ENCODE assay signal across 29 cellular contexts in genomic region chr3:131341761-131342160, GRCh38.
"Had no signal": no experiment of that assay in that cellular context is flagged by ENCODE, and none has a peak within 500 bp of the region (broad histone marks: within the 10 kb centered on the region; RNA-seq: fewer than 3 reads in every experiment).

No MANE protein-coding gene starts in this region.

- DNase-seq: stimulated activated CD4-positive, alpha-beta T cell treated with anti-CD3 and anti-CD28 coated beads, Interleukin-2, amount 100 ng/mL, for 48 hours; stimulated activated CD4-positive, alpha-beta T cell treated with anti-CD3 and anti-CD28 coated beads, Interleukin-4, amount 100 ng/mL, for 1 hour; stimulated activated CD4-positive, alpha-beta T cell treated with anti-CD3 and anti-CD28 coated beads, Interleukin-4, amount 100 ng/mL, for 24 hours; stimulated activated CD4-positive, alpha-beta T cell treated with anti-CD3 and anti-CD28 coated beads, Interleukin-4, amount 100 ng/mL, for 4 hours; stimulated activated CD8-positive, alpha-beta memory T cell treated with anti-CD3 and anti-CD28 coated beads, Interleukin-4, amount 100 ng/mL, for 48 hours; stimulated activated naive B cell treated with anti-CD40 and anti-IgM and Interleukin-4, amounts not matched to agents 10 μg/mL and 1 μg/mL and 100 μg/mL, for 72 hours; stimulated activated naive CD4-positive, alpha-beta T cell; stimulated activated naive CD4-positive, alpha-beta T cell treated with Interleukin-2 at 50 U/mL for 16 hours; stimulated activated naive CD8-positive, alpha-beta T cell treated with anti-CD3 and anti-CD28 coated beads, Interleukin-15, amount 100 ng/mL, for 72 hours; stimulated activated naive CD8-positive, alpha-beta T cell treated with anti-CD3 and anti-CD28 coated beads, Interleukin-15, Interleukin-2, amounts not matched to agents 100 U/mL and 50 U/mL, for 24 hours; stomach; substantia nigra; testis; thyroid gland; tibial artery; transverse colon; trophoblast cell; upper lobe of left lung; upper lobe of right lung; uterus had no signal

- H3K4me1 Mint-ChIP-seq: stimulated activated effector memory CD8-positive, alpha-beta T cell treated with anti-CD3 and anti-CD28 coated beads, Interleukin-12 subunit alpha, Interleukin-12 subunit beta, amount 100 ng/mL, for 72 hours; stimulated activated memory B cell treated with anti-CD40 and anti-IgM and Interleukin-4, amounts not matched to agents 10 μg/mL and 1 μg/mL and 100 μg/mL, for 72 hours; stimulated activated naive CD8-positive, alpha-beta T cell treated with anti-CD3 and anti-CD28 coated beads, Interleukin-15, amount 100 ng/mL, for 72 hours had no signal

- H3K4me1 ChIP-seq: stomach, suprapubic skin, testis, transverse colon, upper lobe of left lung, upper lobe of right lung, uterus, vagina had no signal

- H3K36me3 ChIP-seq: stomach, suprapubic skin, thoracic aorta, thyroid gland, transverse colon, upper lobe of left lung, upper lobe of right lung, uterus, vagina had no signal

- H3K27me3 Mint-ChIP-seq: stimulated activated memory B cell treated with anti-CD40 and anti-IgM and Interleukin-4, amounts not matched to agents 10 μg/mL and 1 μg/mL and 100 μg/mL, for 72 hours; stimulated activated naive B cell treated with anti-CD40 and anti-IgM and Interleukin-4, amounts not matched to agents 10 μg/mL and 1 μg/mL and 100 μg/mL, for 72 hours; stimulated activated naive CD8-positive, alpha-beta T cell treated with anti-CD3 and anti-CD28 coated beads, Interleukin-15, amount 100 ng/mL, for 72 hours; stimulated activated naive CD8-positive, alpha-beta T cell treated with anti-CD3 and anti-CD28 coated beads, Interleukin-15, Interleukin-2, amounts not matched to agents 100 ng/mL and 50 ng/mL, for 24 hours; type B pancreatic cell had no signal

- H3K27ac Mint-ChIP-seq: stimulated activated effector memory CD8-positive, alpha-beta T cell treated with anti-CD3 and anti-CD28 coated beads, Interleukin-12 subunit alpha, Interleukin-12 subunit beta, amount 100 ng/mL, for 72 hours; stimulated activated memory B cell treated with anti-CD40 and anti-IgM and Interleukin-4, amounts not matched to agents 10 μg/mL and 1 μg/mL and 100 μg/mL, for 72 hours; stimulated activated naive B cell treated with anti-CD40 and anti-IgM and Interleukin-4, amounts not matched to agents 10 μg/mL and 1 μg/mL and 100 μg/mL, for 72 hours; stimulated activated naive CD8-positive, alpha-beta T cell treated with anti-CD3 and anti-CD28 coated beads, Interleukin-15, amount 100 ng/mL, for 72 hours; stimulated activated naive CD8-positive, alpha-beta T cell treated with anti-CD3 and anti-CD28 coated beads, Interleukin-15, Interleukin-2, amounts not matched to agents 100 ng/mL and 50 ng/mL, for 24 hours; type B pancreatic cell had no signal

- H3K9me3 ChIP-seq: suprapubic skin, testis, thoracic aorta, thyroid gland, transverse colon, upper lobe of right lung, uterus, vagina had no signal

- ATAC-seq: stimulated activated effector memory CD8-positive, alpha-beta T cell treated with anti-CD3 and anti-CD28 coated beads, Interleukin-12 subunit alpha, Interleukin-12 subunit beta, amount 100 ng/mL, for 72 hours; stimulated activated memory B cell treated with anti-CD40 and anti-IgM and Interleukin-4, amounts not matched to agents 10 μg/mL and 1 μg/mL and 100 μg/mL, for 72 hours; stimulated activated naive B cell treated with anti-CD40 and anti-IgM and Interleukin-4, amounts not matched to agents 10 μg/mL and 1 μg/mL and 100 μg/mL, for 72 hours; stimulated activated naive CD8-positive, alpha-beta T cell treated with anti-CD3 and anti-CD28 coated beads, Interleukin-15, amount 100 ng/mL, for 72 hours; stimulated activated naive CD8-positive, alpha-beta T cell treated with anti-CD3 and anti-CD28 coated beads, Interleukin-15, Interleukin-2, amounts not matched to agents 100 U/mL and 50 U/mL, for 24 hours; upper lobe of right lung had no signal

- H3K27me3 ChIP-seq: stomach, suprapubic skin, testis, thyroid gland, tibial artery, tibial nerve, transverse colon, upper lobe of left lung, upper lobe of right lung, uterus, vagina had no signal

- H3K36me3 Mint-ChIP-seq: stimulated activated effector memory CD8-positive, alpha-beta T cell treated with anti-CD3 and anti-CD28 coated beads, Interleukin-12 subunit alpha, Interleukin-12 subunit beta, amount 100 ng/mL, for 72 hours; type B pancreatic cell had no signal

- H3K4me3 Mint-ChIP-seq: stimulated activated effector memory CD8-positive, alpha-beta T cell treated with anti-CD3 and anti-CD28 coated beads, Interleukin-12 subunit alpha, Interleukin-12 subunit beta, amount 100 ng/mL, for 72 hours; stimulated activated memory B cell treated with anti-CD40 and anti-IgM and Interleukin-4, amounts not matched to agents 10 μg/mL and 1 μg/mL and 100 μg/mL, for 72 hours; stimulated activated naive B cell treated with anti-CD40 and anti-IgM and Interleukin-4, amounts not matched to agents 10 μg/mL and 1 μg/mL and 100 μg/mL, for 72 hours; stimulated activated naive CD8-positive, alpha-beta T cell treated with anti-CD3 and anti-CD28 coated beads, Interleukin-15, amount 100 ng/mL, for 72 hours; stimulated activated naive CD8-positive, alpha-beta T cell treated with anti-CD3 and anti-CD28 coated beads, Interleukin-15, Interleukin-2, amounts not matched to agents 100 ng/mL and 50 ng/mL, for 24 hours; type B pancreatic cell had no signal

- FAIRE-seq: urothelium cell line had no signal

- H3K4me3 ChIP-seq: stomach, suprapubic skin, testis, thoracic aorta, thyroid gland, tibial artery, tibial nerve, transverse colon, upper lobe of left lung, upper lobe of right lung, uterus, vagina had no signal

- H3K27ac ChIP-seq: stomach, suprapubic skin, testis, thoracic aorta, tibial artery, tibial nerve, transverse colon, upper lobe of left lung, upper lobe of right lung, uterus, vagina had no signal

- H3K9me3 Mint-ChIP-seq: stimulated activated effector memory CD8-positive, alpha-beta T cell treated with anti-CD3 and anti-CD28 coated beads, Interleukin-12 subunit alpha, Interleukin-12 subunit beta, amount 100 ng/mL, for 72 hours had no signal
